ENCODE assay signal across 8 cellular contexts in genomic region chr14:77301103-77301502, GRCh38.
DNase-seq lines count a peak whose midpoint lies in the region; ATAC-seq, FAIRE-seq and TF ChIP-seq lines count a peak whose summit lies in the region.

No MANE protein-coding gene starts in this region.

- no peaks in the 10 kb centered on the region for H3K9me3 Mint-ChIP-seq in memory B cell

- no peak overlapping the region for H3K4me3 ChIP-seq in AG09309 (ENCODE audit: control insufficient read depth, low read depth, low read length)

- H3K27me3 Mint-ChIP-seq in memory B cell = no peaks in the 10 kb centered on the region

- H3K4me3 Mint-ChIP-seq in memory B cell = no peak overlapping the region

- no peaks in the 10 kb centered on the region for H3K4me1 Mint-ChIP-seq in memory B cell

- peak; percentile 46 for DNase-seq in AG09309 (ENCODE audit: low read depth)
- DNase-seq in GM19239 (ENCODE audit: insufficient read length, low spot score) = peak; percentile 59
- DNase-seq in NCI-H345 treated with DMSO at 0.1 percent for 48 hours (lab: John Stamatoyannopoulos, UW; ENCODE audit: unreplicated experiment) = peak; percentile 8
- DNase-seq in activated CD4-positive, alpha-beta T cell treated with anti-CD3 and anti-CD28 coated beads, Interleukin-2, amount 50 U/mL, for 48 hours = peak; percentile 72 to 81
- peak; percentile 47 to 67 for DNase-seq in memory B cell (ENCODE audit: low spot score in 2 of 2)
- DNase-seq in stimulated activated CD8-positive, alpha-beta memory T cell treated with anti-CD3 and anti-CD28 coated beads, Interleukin-4, amount 100 ng/mL, for 48 hours = peak; percentile 80

- no peak overlapping the region for H3K27ac Mint-ChIP-seq in memory B cell

- ATAC-seq in memory B cell (ENCODE audit: low read depth) (peak; percentile 66), GM19467 (IDR thresholded peaks at IDR 0.05; ENCODE audit: unreplicated experiment) (no peak)

- peaks cover 28% of the 10 kb centered on the region for H3K36me3 Mint-ChIP-seq in memory B cell

- peak; percentile 90 for FAIRE-seq in GM19239 (lab: Jason Lieb, UNC)
- peak; percentile 4 for FAIRE-seq in endometrium (lab: Jason Lieb, UNC)

- TF ChIP-seq CTCF in AG09309 (IDR thresholded peaks at IDR 0.05; ENCODE audit: control insufficient read depth, insufficient read depth, low read depth, low read length, missing control alignments) = peak; percentile 89

Comparison
In these comparisons a context has a peak if more than half of its experiments do, and no peak if none do; other contexts are left out.
1. DNase-seq: peak in every context shown above with its lines; median percentile 80 in stimulated activated CD8-positive, alpha-beta memory T cell treated with anti-CD3 and anti-CD28 coated beads, Interleukin-4, amount 100 ng/mL, for 48 hours; 76 in activated CD4-positive, alpha-beta T cell treated with anti-CD3 and anti-CD28 coated beads, Interleukin-2, amount 50 U/mL, for 48 hours; 59 in GM19239; 57 in memory B cell; 46 in AG09309; 8 in NCI-H345 treated with DMSO at 0.1 percent for 48 hours.